ENCODE assay signal across 9 cellular contexts in genomic region chr7:603152-603941, GRCh38.
DNase-seq lines count a peak whose midpoint lies in the region; ATAC-seq and TF ChIP-seq lines count a peak whose summit lies in the region.
"Had no signal": no experiment of that assay in that cellular context is flagged by ENCODE, and none has a peak within 500 bp of the region (broad histone marks: within the 10 kb centered on the region; RNA-seq: fewer than 3 reads in every experiment).

No MANE protein-coding gene starts in this region.

- H3K4me1 Mint-ChIP-seq in activated T-cell treated with anti-CD3 and anti-CD28 coated beads, Interleukin-2, amount 50 U/mL, for 72 hours (ENCODE audit: low read depth), result peaks cover 85% of the 10 kb centered on the region

- no peaks in the 10 kb centered on the region for H3K27me3 Mint-ChIP-seq in activated T-cell treated with anti-CD3 and anti-CD28 coated beads, Interleukin-2, amount 50 U/mL, for 72 hours (ENCODE audit: low read depth)

- peak overlapping the region; percentile 97 for H3K27ac Mint-ChIP-seq in activated T-cell treated with anti-CD3 and anti-CD28 coated beads, Interleukin-2, amount 50 U/mL, for 72 hours

- WGBS in mesodermal cell (ENCODE audit: insufficient coverage in 2 of 2), 2 experiments, result 74 to 92% methylated on average over 6 to 11 of the region's 12 CpGs
- 88 to 89% methylated on average over 12 of the region's 12 CpGs for WGBS in testis, 2 donors

- intact Hi-C loops in testis (cut with DNase I; ENCODE audit: low total_unique reads), result no loop called here
- intact Hi-C loops in A673 (cut with micrococcal nuclease; ENCODE audit: unreplicated experiment), result loop anchor here (10.0 kb wide), 1 partner anchor 171 kb away; no protein-coding TSS in a partner anchor

- CTCF ChIA-PET in A673 (lab: Charles Lee), result no interaction called here

- no peaks in the 10 kb centered on the region for H3K9me3 Mint-ChIP-seq in activated T-cell treated with anti-CD3 and anti-CD28 coated beads, Interleukin-2, amount 50 U/mL, for 72 hours

- H3K4me3 ChIP-seq in mesodermal cell (ENCODE audit: extremely low read depth, insufficient read depth, low read length, poor library complexity, severe bottlenecking), result no peak overlapping the region
- no peak overlapping the region for H3K4me3 ChIP-seq in testis
- H3K4me3 ChIP-seq in A673 (ENCODE audit: low read depth, low read length, poor library complexity, severe bottlenecking), result no peak overlapping the region

- H3K36me3 Mint-ChIP-seq in activated T-cell treated with anti-CD3 and anti-CD28 coated beads, Interleukin-2, amount 50 U/mL, for 72 hours (ENCODE audit: insufficient read depth in 2 of 2), result peaks cover 20 to 24% of the 10 kb centered on the region in 2 donors

- POLR2A ChIA-PET in A673 (lab: Charles Lee; ENCODE audit: low non-redundant PET), result no interaction called here

- no TSS peak for BruUV-seq in A673 (replicated peaks; lab: Mats Ljungman, UMichigan)

- H3K9me3 ChIP-seq in mesodermal cell (ENCODE audit: control insufficient read depth, low read length) (no peaks in the 10 kb centered on the region), testis (no peaks in the 10 kb centered on the region), A673 (ENCODE audit: low read depth, low read length, poor library complexity, severe bottlenecking) (no peaks in the 10 kb centered on the region)

- H3K4me3 Mint-ChIP-seq in activated T-cell treated with anti-CD3 and anti-CD28 coated beads, Interleukin-2, amount 50 U/mL, for 72 hours, result peak overlapping the region; percentile 97 to 98

- no peak for DNase-seq in activated CD4-positive, CD25-positive, alpha-beta regulatory T cell treated with anti-CD3 and anti-CD28 coated beads, Interleukin-2, amount 50 U/mL, for 72 hours
- DNase-seq in activated T-cell treated with anti-CD3 and anti-CD28 coated beads, Interleukin-2, amount 50 U/mL, for 72 hours, result peak; percentile 63 to 80
- no peak for DNase-seq in testis
- no peak for DNase-seq in SKM-1 treated with dmso at 0.1 percent for 144 hours (lab: John Stamatoyannopoulos, UW; ENCODE audit: unreplicated experiment)
- no peak for DNase-seq in erythroblast (lab: John Stamatoyannopoulos, UW)
- DNase-seq in A673 (ENCODE audit: low spot score), result no peak

- peak; percentile 6 to 8 for ATAC-seq in activated CD4-positive, CD25-positive, alpha-beta regulatory T cell treated with anti-CD3 and anti-CD28 coated beads, Interleukin-2, amount 50 U/mL, for 24 hours
- peak; percentile 8 to 50 for ATAC-seq in activated T-cell treated with anti-CD3 and anti-CD28 coated beads, Interleukin-2, amount 50 U/mL, for 72 hours (replicated peaks in 1 of 2)

- H3K36me3 ChIP-seq in mesodermal cell (ENCODE audit: control insufficient read depth, insufficient read depth, low read length) (no peaks in the 10 kb centered on the region), testis (ENCODE audit: low read depth, missing control alignments) (no peaks in the 10 kb centered on the region), A673 (ENCODE audit: insufficient read depth, low read length, poor library complexity, severe bottlenecking) (no peaks in the 10 kb centered on the region)

- TF ChIP-seq CTCF in testis (IDR thresholded peaks at IDR 0.05) (no peak), A673 (conservative IDR thresholded peaks at IDR 0.05; ENCODE audit: low read depth, low read length) (no peak)

- H3K27me3 ChIP-seq in testis (no peaks in the 10 kb centered on the region), A673 (replicated peaks; ENCODE audit: insufficient read depth, low read depth, low read length, poor library complexity) (no peaks in the 10 kb centered on the region)

- TF ChIP-seq POLR2A in testis (IDR thresholded peaks at IDR 0.05) (no peak), erythroblast (IDR thresholded peaks at IDR 0.05; ENCODE audit: low read length) (no peak)

- peaks cover 46% of the 10 kb centered on the region for H3K4me1 ChIP-seq in mesodermal cell (ENCODE audit: control insufficient read depth, insufficient read depth, low read length, poor library complexity, severe bottlenecking)
- peaks cover 21% of the 10 kb centered on the region for H3K4me1 ChIP-seq in testis
- peaks cover 32% of the 10 kb centered on the region for H3K4me1 ChIP-seq in A673 (ENCODE audit: insufficient read depth, low read length, poor library complexity, severe bottlenecking)

- H3K27ac ChIP-seq in mesodermal cell (ENCODE audit: low read depth, low read length, severe bottlenecking), result peak overlapping the region; percentile 95
- peak overlapping the region; percentile 63 to 65 for H3K27ac ChIP-seq in testis
- no peak overlapping the region for H3K27ac ChIP-seq in A673 (ENCODE audit: low read depth, low read length, poor library complexity, severe bottlenecking)
- H3K27ac ChIP-seq: 22Rv1 had no signal

Comparison
In these comparisons a context has a peak if more than half of its experiments do, and no peak if none do; other contexts are left out.
1. DNase-seq: peak in activated T-cell treated with anti-CD3 and anti-CD28 coated beads, Interleukin-2, amount 50 U/mL, for 72 hours (2 of 2); none in activated CD4-positive, CD25-positive, alpha-beta regulatory T cell treated with anti-CD3 and anti-CD28 coated beads, Interleukin-2, amount 50 U/mL, for 72 hours (single experiment), testis (single experiment), SKM-1 treated with dmso at 0.1 percent for 144 hours (single experiment), erythroblast (0 of 2) and A673 (single experiment).